ENCODE assay signal across 8 cellular contexts in genomic region chr12:39443704-39444234, GRCh38. TPM values are rescaled to one million over a fixed set of nuclear protein-coding genes. Genes with fewer than 3 reads are reported as not detected.
A peak's percentile ranks its signal among the peaks of the same experiment; 100 is the strongest.
DNase-seq lines count a peak whose midpoint lies in the region; ATAC-seq and TF ChIP-seq lines count a peak whose summit lies in the region.

No MANE protein-coding gene starts in this region.

- POLR2A ChIA-PET in WTC11 (lab: Charles Lee), result interaction anchor here (0.9 kb wide), 1 partner anchor 21 kb away, joined by 3 read pairs; no protein-coding TSS in a partner anchor

- no peaks in the 10 kb centered on the region for H3K9me3 ChIP-seq in right atrium auricular region

- TF ChIP-seq CTCF in WTC11 (IDR thresholded peaks at IDR 0.05) (no peak), right atrium auricular region (IDR thresholded peaks at IDR 0.05) (no peak)

- CTCF ChIA-PET in WTC11 (lab: Charles Lee), result interaction anchor here (0.5 to 2.4 kb wide), 11 partner anchors 9 to 96 kb away, joined by 3 to 10 read pairs (median 3); no protein-coding TSS in a partner anchor

- no peak for ATAC-seq in WTC11
- peak; percentile 31 for ATAC-seq in sciatic nerve
- no peak for ATAC-seq in HG03378 (IDR thresholded peaks at IDR 0.05; ENCODE audit: unreplicated experiment)
- ATAC-seq in HG02623 (IDR thresholded peaks at IDR 0.05; ENCODE audit: unreplicated experiment), result no peak

- no peak overlapping the region; the same call in 1 of the 2 replicates for H3K27ac Mint-ChIP-seq in WTC11

- H3K4me1 Mint-ChIP-seq in WTC11, result peaks cover 46% of the 10 kb centered on the region

- no peaks in the 10 kb centered on the region for H3K4me1 ChIP-seq in right atrium auricular region

- H3K9me3 Mint-ChIP-seq in WTC11, result no peaks in the 10 kb centered on the region

- no peaks in the 10 kb centered on the region for H3K36me3 Mint-ChIP-seq in WTC11

- intact Hi-C loops in sciatic nerve (cut with DNase I), result no loop called here

- peak overlapping the region; percentile 66 for H3K4me3 Mint-ChIP-seq in WTC11

- H3K27me3 Mint-ChIP-seq in WTC11 (ENCODE audit: low read depth), result peaks cover 10% of the 10 kb centered on the region; the same call in 1 of the 2 replicates

- H3K27me3 ChIP-seq in right atrium auricular region, result no peaks in the 10 kb centered on the region

- H3K4me3 ChIP-seq in right atrium auricular region, result peak overlapping the region; percentile 80 to 90

- DNase-seq in NCI-H1105 treated with DMSO at 0.1 percent for 48 hours (lab: John Stamatoyannopoulos, UW), result peak; percentile 17
- no peak for DNase-seq in NCI-H1105 (lab: John Stamatoyannopoulos, UW)
- DNase-seq in WTC11 (ENCODE audit: low spot score), result no peak
- no peak for DNase-seq in right atrium auricular region (ENCODE audit: low spot score)
- no peak for DNase-seq in sciatic nerve (ENCODE audit: low spot score)
- no peak for DNase-seq in activated CD8-positive, alpha-beta memory T cell treated with anti-CD3 and anti-CD28 coated beads, Interleukin-2, amount 50 U/mL, for 4 hours

- H3K36me3 ChIP-seq in right atrium auricular region, result no peaks in the 10 kb centered on the region

- peak overlapping the region; percentile 95 to 97 for H3K27ac ChIP-seq in right atrium auricular region

TF ChIP-seq in WTC11, 78 proteins besides CTCF, POLR2A, EP300 and RAD21:
- TF ChIP-seq ZNF138 (CRISPR knock-in tag; conservative IDR thresholded peaks at IDR 0.05) (no peak), FOXP4 (CRISPR knock-in tag; IDR thresholded peaks at IDR 0.05) (no peak)
TF ChIP-seq in WTC11: peak in this region for 0.

RNA-seq across cellular contexts. Expression of gene KIF21A, which starts 0.8 kb away (rescaled TPM):
- 24.5 to 34.7 TPM (median 26.4 TPM) in 3 replicates for total RNA-seq in WTC11 (2021)
- 10 to 100 TPM; 50.4 to 51.9 TPM for total RNA-seq in right atrium auricular region
- 31.1 TPM for total RNA-seq in sciatic nerve
